ENCODE assay signal across 1 cellular context in genomic region chr10:80272793-80273522, GRCh38.
TF ChIP-seq lines count a peak whose summit lies in the region.

No MANE protein-coding gene starts in this region.

TF ChIP-seq in HepG2, 621 proteins besides CTCF, POLR2A, EP300 and RAD21 (continued from another document and continues in another):
- TF ChIP-seq, protein P1, sequence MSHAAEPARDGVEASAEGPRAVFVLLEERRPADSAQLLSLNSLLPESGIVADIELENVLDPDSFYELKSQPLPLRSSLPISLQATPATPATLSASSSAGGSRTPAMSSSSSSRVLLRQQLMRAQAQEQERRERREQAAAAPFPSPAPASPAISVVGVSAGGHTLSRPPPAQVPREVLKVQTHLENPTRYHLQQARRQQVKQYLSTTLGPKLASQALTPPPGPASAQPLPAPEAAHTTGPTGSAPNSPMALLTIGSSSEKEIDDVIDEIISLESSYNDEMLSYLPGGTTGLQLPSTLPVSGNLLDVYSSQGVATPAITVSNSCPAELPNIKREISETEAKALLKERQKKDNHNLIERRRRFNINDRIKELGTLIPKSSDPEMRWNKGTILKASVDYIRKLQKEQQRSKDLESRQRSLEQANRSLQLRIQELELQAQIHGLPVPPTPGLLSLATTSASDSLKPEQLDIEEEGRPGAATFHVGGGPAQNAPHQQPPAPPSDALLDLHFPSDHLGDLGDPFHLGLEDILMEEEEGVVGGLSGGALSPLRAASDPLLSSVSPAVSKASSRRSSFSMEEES (CRISPR knock-in tag; IDR thresholded peaks at IDR 0.05): peak; percentile 75
- TF ChIP-seq, protein P2, sequence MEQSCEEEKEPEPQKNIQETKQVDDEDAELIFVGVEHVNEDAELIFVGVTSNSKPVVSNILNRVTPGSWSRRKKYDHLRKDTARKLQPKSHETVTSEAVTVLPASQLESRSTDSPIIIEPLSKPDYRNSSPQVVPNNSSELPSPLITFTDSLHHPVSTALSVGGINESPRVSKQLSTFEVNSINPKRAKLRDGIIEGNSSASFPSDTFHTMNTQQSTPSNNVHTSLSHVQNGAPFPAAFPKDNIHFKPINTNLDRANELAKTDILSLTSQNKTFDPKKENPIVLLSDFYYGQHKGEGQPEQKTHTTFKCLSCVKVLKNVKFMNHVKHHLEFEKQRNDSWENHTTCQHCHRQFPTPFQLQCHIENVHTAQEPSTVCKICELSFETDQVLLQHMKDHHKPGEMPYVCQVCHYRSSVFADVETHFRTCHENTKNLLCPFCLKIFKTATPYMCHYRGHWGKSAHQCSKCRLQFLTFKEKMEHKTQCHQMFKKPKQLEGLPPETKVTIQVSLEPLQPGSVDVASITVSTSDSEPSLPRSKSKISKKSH (CRISPR knock-in tag; IDR thresholded peaks at IDR 0.05; ENCODE audit: borderline replicate concordance): no peak
- TF ChIP-seq PCBP2 (optimal IDR thresholded peaks at IDR 0.05; ENCODE audit: low read depth, low read length, poor library complexity, severe bottlenecking) (no peak), MLLT10 (CRISPR knock-in tag; IDR thresholded peaks at IDR 0.05) (no peak), KAT8 (CRISPR knock-in tag; IDR thresholded peaks at IDR 0.05) (peak; percentile 77), ZNF496 (CRISPR knock-in tag; IDR thresholded peaks at IDR 0.05; ENCODE audit: insufficient replicate concordance) (no peak), KDM3A (CRISPR knock-in tag; IDR thresholded peaks at IDR 0.05; ENCODE audit: low read depth) (no peak; the same call in 1 of the 2 replicates), KAT2B (IDR thresholded peaks at IDR 0.05; ENCODE audit: borderline replicate concordance, low read depth, low read length) (no peak), ARNTL (CRISPR knock-in tag; IDR thresholded peaks at IDR 0.05) (peak; percentile 73), ZNF460 (CRISPR knock-in tag; IDR thresholded peaks at IDR 0.05; ENCODE audit: borderline replicate concordance) (no peak), HDAC1 (CRISPR knock-in tag; IDR thresholded peaks at IDR 0.05) (peak; percentile 66), ZNF430 (CRISPR knock-in tag; IDR thresholded peaks at IDR 0.05) (peak; percentile 82), STAG1 (CRISPR knock-in tag; IDR thresholded peaks at IDR 0.05) (no peak), FOSL1 (CRISPR knock-in tag; IDR thresholded peaks at IDR 0.05; ENCODE audit: borderline replicate concordance) (no peak), SCMH1 (CRISPR knock-in tag; IDR thresholded peaks at IDR 0.05; ENCODE audit: borderline replicate concordance) (no peak), JUND (CRISPR knock-in tag; IDR thresholded peaks at IDR 0.05) (no peak), ZNF878 (CRISPR knock-in tag; IDR thresholded peaks at IDR 0.05) (no peak), ZBTB44 (CRISPR knock-in tag; IDR thresholded peaks at IDR 0.05) (no peak), NR2F6 (IDR thresholded peaks at IDR 0.05) (peak; percentile 83), NR2F6 (CRISPR knock-in tag; IDR thresholded peaks at IDR 0.05) (peak; percentile 79), REL (CRISPR knock-in tag; conservative IDR thresholded peaks at IDR 0.05) (no peak), HMG20A (CRISPR knock-in tag; IDR thresholded peaks at IDR 0.05; ENCODE audit: borderline replicate concordance) (peak; percentile 70; the same call in 1 of the 2 replicates), ISX (CRISPR knock-in tag; conservative IDR thresholded peaks at IDR 0.05) (no peak), MIER3 (CRISPR knock-in tag; IDR thresholded peaks at IDR 0.05; ENCODE audit: borderline replicate concordance) (peak; percentile 84; the same call in 1 of the 2 replicates), GFI1 (CRISPR knock-in tag; IDR thresholded peaks at IDR 0.05; ENCODE audit: borderline replicate concordance) (peak; percentile 93), NFIC (IDR thresholded peaks at IDR 0.05; ENCODE audit: low read length) (peak; percentile 84), STAT6 (CRISPR knock-in tag; IDR thresholded peaks at IDR 0.05; ENCODE audit: borderline replicate concordance) (0 out of 2 replicates have a peak, but pooled peaks have one; percentile 56), MYC (CRISPR knock-in tag; IDR thresholded peaks at IDR 0.05; ENCODE audit: borderline replicate concordance) (peak; percentile 49; the same call in 1 of the 2 replicates), CCDC6 (CRISPR knock-in tag; IDR thresholded peaks at IDR 0.05) (no peak), ZNF275 (CRISPR knock-in tag; IDR thresholded peaks at IDR 0.05; ENCODE audit: borderline replicate concordance) (peak; percentile 69; the same call in 1 of the 2 replicates), ZNF773 (CRISPR knock-in tag; IDR thresholded peaks at IDR 0.05; ENCODE audit: borderline replicate concordance) (no peak), HOXA9 (CRISPR knock-in tag; IDR thresholded peaks at IDR 0.05; ENCODE audit: borderline replicate concordance) (no peak), MEF2D (CRISPR knock-in tag; IDR thresholded peaks at IDR 0.05) (no peak), MAZ (IDR thresholded peaks at IDR 0.05; ENCODE audit: borderline replicate concordance, low read depth, low read length) (no peak), MAZ (CRISPR knock-in tag; IDR thresholded peaks at IDR 0.05; ENCODE audit: low read depth) (no peak), HNF4G (IDR thresholded peaks at IDR 0.05; ENCODE audit: borderline replicate concordance, low read depth, low read length) (peak; percentile 93), HNF4G (CRISPR knock-in tag; IDR thresholded peaks at IDR 0.05; ENCODE audit: borderline replicate concordance, low read depth) (peak; percentile 85), ZBTB14 (CRISPR knock-in tag; IDR thresholded peaks at IDR 0.05) (no peak), CHD4 (IDR thresholded peaks at IDR 0.05; ENCODE audit: borderline replicate concordance, low read length) (no peak; the same call in 1 of the 2 replicates), KLF15 (CRISPR knock-in tag; IDR thresholded peaks at IDR 0.05; ENCODE audit: borderline replicate concordance) (no peak), ZFP36L1 (CRISPR knock-in tag; IDR thresholded peaks at IDR 0.05) (no peak), ISL2 (CRISPR knock-in tag; IDR thresholded peaks at IDR 0.05) (peak; percentile 69), NAIF1 (CRISPR knock-in tag; IDR thresholded peaks at IDR 0.05; ENCODE audit: borderline replicate concordance) (no peak), ZNF382 (CRISPR knock-in tag; IDR thresholded peaks at IDR 0.05; ENCODE audit: borderline replicate concordance) (no peak), TBL1XR1 (IDR thresholded peaks at IDR 0.05; ENCODE audit: borderline replicate concordance, low read length, partially characterized antibody) (peak; percentile 53), ZNF441 (CRISPR knock-in tag; IDR thresholded peaks at IDR 0.05; ENCODE audit: borderline replicate concordance) (no peak; the same call in 1 of the 2 replicates), CAMTA2 (CRISPR knock-in tag; IDR thresholded peaks at IDR 0.05; ENCODE audit: borderline replicate concordance) (no peak)
- TF ChIP-seq, protein P3, sequence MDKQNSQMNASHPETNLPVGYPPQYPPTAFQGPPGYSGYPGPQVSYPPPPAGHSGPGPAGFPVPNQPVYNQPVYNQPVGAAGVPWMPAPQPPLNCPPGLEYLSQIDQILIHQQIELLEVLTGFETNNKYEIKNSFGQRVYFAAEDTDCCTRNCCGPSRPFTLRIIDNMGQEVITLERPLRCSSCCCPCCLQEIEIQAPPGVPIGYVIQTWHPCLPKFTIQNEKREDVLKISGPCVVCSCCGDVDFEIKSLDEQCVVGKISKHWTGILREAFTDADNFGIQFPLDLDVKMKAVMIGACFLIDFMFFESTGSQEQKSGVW (CRISPR knock-in tag; IDR thresholded peaks at IDR 0.05; ENCODE audit: borderline replicate concordance): no peak
- TF ChIP-seq, protein P4, sequence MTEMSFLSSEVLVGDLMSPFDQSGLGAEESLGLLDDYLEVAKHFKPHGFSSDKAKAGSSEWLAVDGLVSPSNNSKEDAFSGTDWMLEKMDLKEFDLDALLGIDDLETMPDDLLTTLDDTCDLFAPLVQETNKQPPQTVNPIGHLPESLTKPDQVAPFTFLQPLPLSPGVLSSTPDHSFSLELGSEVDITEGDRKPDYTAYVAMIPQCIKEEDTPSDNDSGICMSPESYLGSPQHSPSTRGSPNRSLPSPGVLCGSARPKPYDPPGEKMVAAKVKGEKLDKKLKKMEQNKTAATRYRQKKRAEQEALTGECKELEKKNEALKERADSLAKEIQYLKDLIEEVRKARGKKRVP (CRISPR knock-in tag; IDR thresholded peaks at IDR 0.05): peak in 1 of 2 experiments; percentile 68; a peak in 1 of 4 replicates
- TF ChIP-seq, protein P5, sequence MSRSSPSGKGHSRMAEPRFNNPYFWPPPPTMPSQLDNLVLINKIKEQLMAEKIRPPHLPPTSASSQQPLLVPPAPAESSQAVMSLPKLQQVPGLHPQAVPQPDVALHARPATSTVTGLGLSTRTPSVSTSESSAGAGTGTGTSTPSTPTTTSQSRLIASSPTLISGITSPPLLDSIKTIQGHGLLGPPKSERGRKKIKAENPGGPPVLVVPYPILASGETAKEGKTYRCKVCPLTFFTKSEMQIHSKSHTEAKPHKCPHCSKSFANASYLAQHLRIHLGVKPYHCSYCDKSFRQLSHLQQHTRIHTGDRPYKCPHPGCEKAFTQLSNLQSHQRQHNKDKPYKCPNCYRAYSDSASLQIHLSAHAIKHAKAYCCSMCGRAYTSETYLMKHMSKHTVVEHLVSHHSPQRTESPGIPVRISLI (CRISPR knock-in tag; IDR thresholded peaks at IDR 0.05; ENCODE audit: borderline replicate concordance): no peak; the same call in 1 of the 2 replicates
- TF ChIP-seq, protein P6, sequence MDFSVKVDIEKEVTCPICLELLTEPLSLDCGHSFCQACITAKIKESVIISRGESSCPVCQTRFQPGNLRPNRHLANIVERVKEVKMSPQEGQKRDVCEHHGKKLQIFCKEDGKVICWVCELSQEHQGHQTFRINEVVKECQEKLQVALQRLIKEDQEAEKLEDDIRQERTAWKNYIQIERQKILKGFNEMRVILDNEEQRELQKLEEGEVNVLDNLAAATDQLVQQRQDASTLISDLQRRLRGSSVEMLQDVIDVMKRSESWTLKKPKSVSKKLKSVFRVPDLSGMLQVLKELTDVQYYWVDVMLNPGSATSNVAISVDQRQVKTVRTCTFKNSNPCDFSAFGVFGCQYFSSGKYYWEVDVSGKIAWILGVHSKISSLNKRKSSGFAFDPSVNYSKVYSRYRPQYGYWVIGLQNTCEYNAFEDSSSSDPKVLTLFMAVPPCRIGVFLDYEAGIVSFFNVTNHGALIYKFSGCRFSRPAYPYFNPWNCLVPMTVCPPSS (IDR thresholded peaks at IDR 0.05): no peak
- TF ChIP-seq, protein P7, sequence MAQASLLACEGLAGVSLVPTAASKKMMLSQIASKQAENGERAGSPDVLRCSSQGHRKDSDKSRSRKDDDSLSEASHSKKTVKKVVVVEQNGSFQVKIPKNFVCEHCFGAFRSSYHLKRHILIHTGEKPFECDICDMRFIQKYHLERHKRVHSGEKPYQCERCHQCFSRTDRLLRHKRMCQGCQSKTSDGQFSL (CRISPR knock-in tag; IDR thresholded peaks at IDR 0.05): 0 out of 2 replicates have a peak, but pooled peaks have one; percentile 55
